ENCODE assay signal across 13 cellular contexts in the genomic region with DNA sequence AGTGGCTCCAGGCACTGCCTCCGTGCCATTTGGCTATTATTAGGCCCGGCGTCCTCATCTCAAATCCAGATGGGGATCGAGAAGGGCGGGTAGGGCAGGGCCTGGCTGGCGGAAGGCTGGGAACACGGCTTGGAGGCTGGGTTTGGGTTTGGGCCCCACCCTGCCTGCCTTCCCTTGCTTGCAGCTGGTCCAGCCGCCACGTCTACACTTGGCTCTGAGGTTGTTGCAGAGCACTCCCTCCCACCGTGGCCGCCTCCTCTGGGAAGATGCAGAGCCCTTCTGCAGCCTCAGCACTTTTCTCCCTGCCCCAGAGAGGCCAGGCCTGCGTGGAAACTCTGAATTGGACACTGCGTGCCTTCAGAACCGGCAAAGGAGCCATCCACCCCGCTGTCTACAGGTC. TPM values are rescaled to one million over a fixed set of nuclear protein-coding genes. Genes with fewer than 3 reads are reported as not detected.
DNase-seq lines count a peak whose midpoint lies in the region; ATAC-seq and TF ChIP-seq lines count a peak whose summit lies in the region.
"Had no signal": no experiment of that assay in that cellular context is flagged by ENCODE, and none has a peak within 500 bp of the region (broad histone marks: within the 10 kb centered on the region; RNA-seq: fewer than 3 reads in every experiment).

No MANE protein-coding gene starts in this region.

- no peak overlapping the region for H2AK5ac ChIP-seq in mesendoderm (ENCODE audit: low read length)

- no peak overlapping the region for H2BK15ac ChIP-seq in mesendoderm (replicated peaks; ENCODE audit: low read depth)

- H3K4me3 Mint-ChIP-seq in activated T-cell treated with anti-CD3 and anti-CD28 coated beads, Interleukin-2, amount 50 U/mL, for 24 hours, result no peak overlapping the region

- H3K27me3 Mint-ChIP-seq in activated T-cell treated with anti-CD3 and anti-CD28 coated beads, Interleukin-2, amount 50 U/mL, for 24 hours, result no peaks in the 10 kb centered on the region

- H4K5ac ChIP-seq in mesendoderm (ENCODE audit: low read length), result no peak overlapping the region

- H3K27ac Mint-ChIP-seq in activated T-cell treated with anti-CD3 and anti-CD28 coated beads, Interleukin-2, amount 50 U/mL, for 24 hours, result no peak overlapping the region

- H3K36me3 ChIP-seq in adipocyte (ENCODE audit: control insufficient read depth, insufficient read depth, low read length, severe bottlenecking), result no peaks in the 10 kb centered on the region
- H3K36me3 ChIP-seq in gastroesophageal sphincter, result no peaks in the 10 kb centered on the region
- no peaks in the 10 kb centered on the region for H3K36me3 ChIP-seq in mucosa of rectum (ENCODE audit: control insufficient read depth in 2 of 2, insufficient read depth in 2 of 2, low read length in 2 of 2)
- H3K36me3 ChIP-seq in tibial nerve, result no peaks in the 10 kb centered on the region
- H3K36me3 ChIP-seq in mesendoderm (ENCODE audit: control insufficient read depth, insufficient read depth, low read length), result no peaks in the 10 kb centered on the region

- TF ChIP-seq POLR2A in gastroesophageal sphincter (IDR thresholded peaks at IDR 0.05) (no peak), tibial nerve (IDR thresholded peaks at IDR 0.05) (no peak)

- H3K79me2 ChIP-seq in mesendoderm (ENCODE audit: control insufficient read depth, insufficient read depth, low read length), result no peaks in the 10 kb centered on the region

- no peak overlapping the region for H3K18ac ChIP-seq in mesendoderm (ENCODE audit: low read length)

- WGBS in gastroesophageal sphincter (ENCODE audit: low coverage in 1 of 2), 2 donors, result 28% methylated on average over 6 of the region's 15 CpGs; no CpG with 5 or more reads in 1 of the 2 donors
- WGBS in tibial nerve, 2 donors, result 11 to 24% methylated on average over 11 to 15 of the region's 15 CpGs
- no CpG with 5 or more reads among the region's 15 CpGs for WGBS in mesendoderm (ENCODE audit: extremely low coverage, insufficient coverage, low lambda C conversion rate)

- no peaks in the 10 kb centered on the region for H3K36me3 Mint-ChIP-seq in activated T-cell treated with anti-CD3 and anti-CD28 coated beads, Interleukin-2, amount 50 U/mL, for 24 hours (ENCODE audit: low read depth)

- H3K56ac ChIP-seq in mesendoderm (ENCODE audit: low read length), result no peak overlapping the region

- H4K8ac ChIP-seq in mesendoderm (ENCODE audit: low read depth, low read length), result no peak overlapping the region

- H3K27me3 ChIP-seq in adipocyte (replicated peaks; ENCODE audit: control insufficient read depth, insufficient read depth, low read length), result no peaks in the 10 kb centered on the region
- no peaks in the 10 kb centered on the region for H3K27me3 ChIP-seq in gastroesophageal sphincter
- no peaks in the 10 kb centered on the region for H3K27me3 ChIP-seq in mucosa of rectum (ENCODE audit: control insufficient read depth in 2 of 2, insufficient read depth in 2 of 2, low read length in 2 of 2)
- H3K27me3 ChIP-seq in tibial nerve, result no peaks in the 10 kb centered on the region
- H3K27me3 ChIP-seq in mesendoderm (ENCODE audit: insufficient read depth, low read length, poor library complexity), result no peaks in the 10 kb centered on the region

- no peaks in the 10 kb centered on the region for H3K79me1 ChIP-seq in mesendoderm (ENCODE audit: low read length)

- H3K4me1 Mint-ChIP-seq in activated T-cell treated with anti-CD3 and anti-CD28 coated beads, Interleukin-2, amount 50 U/mL, for 24 hours (ENCODE audit: low read depth), result peaks cover 5% of the 10 kb centered on the region

- no peak overlapping the region for H3K23ac ChIP-seq in mesendoderm (ENCODE audit: low read length)

- H3K9me3 Mint-ChIP-seq in activated T-cell treated with anti-CD3 and anti-CD28 coated beads, Interleukin-2, amount 50 U/mL, for 24 hours, result no peaks in the 10 kb centered on the region

- TF ChIP-seq CTCF in gastroesophageal sphincter (IDR thresholded peaks at IDR 0.05) (no peak), tibial nerve (IDR thresholded peaks at IDR 0.05) (no peak), GM20000 (IDR thresholded peaks at IDR 0.05; ENCODE audit: extremely low read depth, missing control alignments) (no peak)

- H3K4me3 ChIP-seq in adipocyte (ENCODE audit: low read length) (no peak overlapping the region), gastroesophageal sphincter (no peak overlapping the region), mucosa of rectum (ENCODE audit: low read length in 2 of 2) (no peak overlapping the region), tibial nerve (no peak overlapping the region), mesendoderm (ENCODE audit: low read length) (no peak overlapping the region)

- H3K4me2 ChIP-seq in mesendoderm (ENCODE audit: low read length), result no peak overlapping the region

- H2BK120ac ChIP-seq in mesendoderm (ENCODE audit: low read depth, low read length), result no peak overlapping the region

- H3K27ac ChIP-seq in gastroesophageal sphincter (peak overlapping the region; percentile 5 to 81 (median 78)), mucosa of rectum (ENCODE audit: low read depth in 2 of 2, low read length in 2 of 2) (peak overlapping the region; percentile 56 to 65), tibial nerve (peak overlapping the region; percentile 68 to 96 (median 78)), mesendoderm (ENCODE audit: low read depth, low read length) (no peak overlapping the region)

- TF ChIP-seq EP300 in gastroesophageal sphincter (IDR thresholded peaks at IDR 0.05), result no peak
- peak in 1 of 2 donors; percentile 59 for TF ChIP-seq EP300 in tibial nerve (IDR thresholded peaks at IDR 0.05)

- H3K9ac ChIP-seq in adipocyte (ENCODE audit: low read length) (peak overlapping the region; percentile 83), mucosa of rectum (ENCODE audit: low read depth in 1 of 2, low read length in 2 of 2) (no peak overlapping the region), mesendoderm (ENCODE audit: low read length) (no peak overlapping the region)

- no peak for DNase-seq in adipocyte (ENCODE audit: low read depth)
- DNase-seq in tibial nerve (ENCODE audit: low spot score in 2 of 2), result peak; percentile 67 to 73
- no peak for DNase-seq in HCEC 1CT
- no peak for DNase-seq in activated T-cell treated with anti-CD3 and anti-CD28 coated beads, Interleukin-2, amount 50 U/mL, for 24 hours
- no peak for DNase-seq in mesendoderm
- DNase-seq in GM20000 (ENCODE audit: low spot score), result no peak
- DNase-seq: activated CD4-positive, alpha-beta T cell treated with anti-CD3 and anti-CD28 coated beads, Interleukin-2, amount 50 U/mL, for 48 hours; activated naive CD4-positive, alpha-beta T cell treated with Interleukin-2 at 50 U/mL for 16 hours; dermis blood vessel endothelial cell; NCI-H2029 had no signal

- H3K4me1 ChIP-seq in adipocyte (ENCODE audit: control insufficient read depth, insufficient read depth, low read length), result peaks cover 14% of the 10 kb centered on the region
- H3K4me1 ChIP-seq in gastroesophageal sphincter, result peaks cover 0 to 26% (median 5%) of the 10 kb centered on the region in 3 donors
- H3K4me1 ChIP-seq in mucosa of rectum (ENCODE audit: control insufficient read depth in 2 of 2, insufficient read depth in 2 of 2, low read length in 2 of 2), result peaks cover 13 to 23% of the 10 kb centered on the region in 2 donors
- H3K4me1 ChIP-seq in tibial nerve, result peaks cover 0 to 18% (median 10%) of the 10 kb centered on the region in 4 donors
- peaks cover 2% of the 10 kb centered on the region for H3K4me1 ChIP-seq in mesendoderm (ENCODE audit: control insufficient read depth, low read depth, low read length)

- peak; percentile 87 for ATAC-seq in gastroesophageal sphincter

- H3K9me3 ChIP-seq in adipocyte (ENCODE audit: control insufficient read depth, low read length) (no peaks in the 10 kb centered on the region), gastroesophageal sphincter (no peaks in the 10 kb centered on the region), mucosa of rectum (ENCODE audit: control insufficient read depth in 2 of 2, low read length in 2 of 2) (no peaks in the 10 kb centered on the region), tibial nerve (no peaks in the 10 kb centered on the region)

- no peak overlapping the region for H2BK5ac ChIP-seq in mesendoderm (ENCODE audit: low read length)

- no peak overlapping the region for H3K4ac ChIP-seq in mesendoderm (ENCODE audit: low read depth, low read length)

RNA-seq across cellular contexts. Expression of a gene that starts 5.2 kb away (rescaled TPM):
- 1,000 to 10,000 TPM in 2 of 4 donors, 100 to 1,000 TPM in 2; 900 to 1,687 (median 1,274) TPM for total RNA-seq in gastroesophageal sphincter
- total RNA-seq in tibial nerve, result 100 to 1,000 TPM; 173 to 294 (median 253) TPM
- 15.4 TPM for polyA plus RNA-seq in mesendoderm (2013, experiment 1 of 2)
- polyA plus RNA-seq in mesendoderm (2013, experiment 2 of 2), result 17.7 TPM

RNA-seq across cellular contexts. Expression of a gene that starts 31.4 kb away (rescaled TPM):
- total RNA-seq in gastroesophageal sphincter (1,000 to 10,000 TPM in 3 of 4 donors, 100 to 1,000 TPM in 1; 941 to 2,300 (median 1,432) TPM), tibial nerve (100 to 1,000 TPM; 591 to 706 (median 650) TPM)
- 13.1 TPM for polyA plus RNA-seq in mesendoderm (2013, experiment 1 of 2)
- 13.7 TPM for polyA plus RNA-seq in mesendoderm (2013, experiment 2 of 2)

RNA-seq across cellular contexts. Expression of a gene that starts 46.8 kb away (rescaled TPM):
- total RNA-seq in gastroesophageal sphincter, result 1 to 10 TPM in 3 of 4 donors, under 1 TPM in 1; 0.54 to 5.3 (median 2.1) TPM
- total RNA-seq in tibial nerve, result 1 to 10 TPM in 1 of 4 donors, under 1 TPM in 3; 0.20 to 1.0 (median 0.67) TPM
- polyA plus RNA-seq in mesendoderm (2013, experiment 1 of 2), result 4.2 TPM
- polyA plus RNA-seq in mesendoderm (2013, experiment 2 of 2), result 4.1 TPM
- total RNA-seq: dermis blood vessel endothelial cell; T-helper 1 cell treated with Interleukin-12 subunit alpha and Interleukin-12 subunit beta and Interleukin-4 antibody, amounts not matched to agents 30 ng/mL and 1 ng/mL, for 36 hours had no signal

Comparison
In these comparisons a context has a peak if more than half of its experiments do, and no peak if none do; other contexts are left out.
1. DNase-seq: peak in tibial nerve (2 of 2); none in adipocyte (single experiment), HCEC 1CT (single experiment), activated T-cell treated with anti-CD3 and anti-CD28 coated beads, Interleukin-2, amount 50 U/mL, for 24 hours (single experiment), mesendoderm (single experiment) and GM20000 (single experiment).